ENCODE assay signal across 13 cellular contexts in the genomic region with DNA sequence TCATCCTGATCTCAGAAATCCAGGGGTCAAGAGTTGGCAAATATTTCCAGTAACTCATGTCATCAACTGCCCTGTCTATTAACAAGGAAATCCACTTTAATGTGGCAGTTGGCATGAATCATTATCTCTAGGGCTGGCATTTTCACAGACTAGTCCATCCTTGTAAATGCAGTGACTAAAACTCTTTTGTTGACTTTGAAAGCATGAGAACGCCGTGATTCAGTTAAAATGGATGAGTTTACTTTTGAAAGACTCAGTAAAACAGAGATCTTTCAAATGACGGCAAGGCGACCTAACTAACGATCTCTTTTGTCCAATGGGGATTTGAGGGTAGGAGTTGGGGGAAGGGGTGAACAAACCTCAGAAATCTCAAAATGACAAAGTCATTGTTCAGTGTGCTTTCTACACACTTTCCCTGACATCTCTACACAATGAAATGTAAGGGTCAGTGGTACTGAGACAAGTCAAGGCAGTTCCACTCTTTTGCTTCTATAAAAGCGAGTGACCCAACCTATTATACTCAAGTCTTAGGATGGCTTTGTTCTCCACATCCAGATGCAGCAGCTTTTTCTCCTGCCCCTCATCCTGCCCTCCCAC.
DNase-seq lines count a peak whose midpoint lies in the region; ATAC-seq and TF ChIP-seq lines count a peak whose summit lies in the region.
"Had no signal": no experiment of that assay in that cellular context is flagged by ENCODE, and none has a peak within 500 bp of the region (broad histone marks: within the 10 kb centered on the region; RNA-seq: fewer than 3 reads in every experiment).

No MANE protein-coding gene starts in this region.

- H3K4me1 ChIP-seq in breast epithelium (no peaks in the 10 kb centered on the region), RWPE2 (ENCODE audit: insufficient read depth, poor library complexity, severe bottlenecking) (peaks cover 27% of the 10 kb centered on the region), esophagus squamous epithelium (peaks cover 0 to 24% (median 0%) of the 10 kb centered on the region in 3 donors), A673 (ENCODE audit: insufficient read depth, low read length, poor library complexity, severe bottlenecking) (no peaks in the 10 kb centered on the region)
- H3K4me1 ChIP-seq: left ventricle myocardium inferior, psoas muscle had no signal

- no peak for TF ChIP-seq CTCF in MCF 10A (IDR thresholded peaks at IDR 0.05; ENCODE audit: unreplicated experiment)
- no peak for TF ChIP-seq CTCF in breast epithelium (IDR thresholded peaks at IDR 0.05)
- no peak for TF ChIP-seq CTCF in RWPE2 (IDR thresholded peaks at IDR 0.05; ENCODE audit: poor library complexity, severe bottlenecking)
- no peak for TF ChIP-seq CTCF in esophagus squamous epithelium (IDR thresholded peaks at IDR 0.05)
- no peak for TF ChIP-seq CTCF in A673 (conservative IDR thresholded peaks at IDR 0.05; ENCODE audit: low read depth, low read length)
- TF ChIP-seq CTCF in GM10248 (IDR thresholded peaks at IDR 0.05; ENCODE audit: control extremely low read depth, extremely low read depth, low read depth, missing control alignments), result no peak

- ATAC-seq in RWPE2 (ENCODE audit: low read depth), result peak; percentile 85
- ATAC-seq: psoas muscle had no signal

- H3K9me3 ChIP-seq in breast epithelium (peaks cover 0 to 18% of the 10 kb centered on the region in 2 donors), RWPE2 (ENCODE audit: severe bottlenecking) (no peaks in the 10 kb centered on the region), esophagus squamous epithelium (peaks cover 0 to 4% (median 0%) of the 10 kb centered on the region in 3 donors), A673 (ENCODE audit: low read depth, low read length, poor library complexity, severe bottlenecking) (no peaks in the 10 kb centered on the region)

- H3K4me1 Mint-ChIP-seq in MCF 10A (ENCODE audit: insufficient read depth, unreplicated experiment), result peaks cover 23% of the 10 kb centered on the region
- H3K4me1 Mint-ChIP-seq: activated naive CD4-positive, alpha-beta T cell treated with anti-CD3 and anti-CD28 coated beads, Interleukin-2, amount 10 ng/mL, durations not matched to agents 7 days and 5 days had no signal

- WGBS in esophagus squamous epithelium, 2 donors, result 40 to 46% methylated on average over 6 of the region's 6 CpGs

- DNase-seq in MCF 10A (ENCODE audit: unreplicated experiment) (peak; percentile 78), breast epithelium (ENCODE audit: low spot score in 2 of 2) (no peak), RWPE2 (ENCODE audit: low spot score) (no peak), esophagus squamous epithelium (lab: John Stamatoyannopoulos, UW) (no peak), stromal cell of bone marrow (ENCODE audit: low read depth) (peak; percentile 82), NCI-H226 (no peak), A673 (ENCODE audit: low spot score) (no peak), GM10248 (ENCODE audit: extremely low spot score) (no peak)
- DNase-seq: activated naive CD4-positive, alpha-beta T cell treated with anti-CD3 and anti-CD28 coated beads, Interleukin-2, amount 10 ng/mL, durations not matched to agents 7 days and 5 days; left ventricle myocardium inferior; NCI-H1105 treated with DMSO at 0.1 percent for 48 hours; OCI-M1; psoas muscle had no signal

- H3K4me3 Mint-ChIP-seq in MCF 10A (ENCODE audit: unreplicated experiment), result peak overlapping the region; percentile 26
- H3K4me3 Mint-ChIP-seq: activated naive CD4-positive, alpha-beta T cell treated with anti-CD3 and anti-CD28 coated beads, Interleukin-2, amount 10 ng/mL, durations not matched to agents 7 days and 5 days had no signal

- no peaks in the 10 kb centered on the region for H3K27me3 Mint-ChIP-seq in MCF 10A (ENCODE audit: insufficient read depth, unreplicated experiment)
- H3K27me3 Mint-ChIP-seq: activated naive CD4-positive, alpha-beta T cell treated with anti-CD3 and anti-CD28 coated beads, Interleukin-2, amount 10 ng/mL, durations not matched to agents 7 days and 5 days had no signal

- H3K27me3 ChIP-seq in breast epithelium (no peaks in the 10 kb centered on the region), RWPE2 (ENCODE audit: insufficient read depth, poor library complexity, severe bottlenecking) (no peaks in the 10 kb centered on the region), esophagus squamous epithelium (no peaks in the 10 kb centered on the region), A673 (replicated peaks; ENCODE audit: insufficient read depth, low read depth, low read length, poor library complexity) (no peaks in the 10 kb centered on the region)

- H3K27ac ChIP-seq in breast epithelium (no peak overlapping the region), RWPE2 (ENCODE audit: poor library complexity, severe bottlenecking) (peak overlapping the region; percentile 79), esophagus squamous epithelium (peak overlapping the region; percentile 17 to 68 (median 30)), A673 (ENCODE audit: low read depth, low read length, poor library complexity, severe bottlenecking) (no peak overlapping the region)
- H3K27ac ChIP-seq: left ventricle myocardium inferior, psoas muscle had no signal

- no peaks in the 10 kb centered on the region for H3K36me3 Mint-ChIP-seq in MCF 10A (ENCODE audit: insufficient read depth, unreplicated experiment)

- intact Hi-C loops in MCF 10A (cut with micrococcal nuclease) (no loop called here), breast epithelium (cut with DNase I; ENCODE audit: low total_unique reads) (no loop called here), esophagus squamous epithelium (cut with DNase I) (no loop called here), A673 (cut with micrococcal nuclease; ENCODE audit: unreplicated experiment) (no loop called here)

- H3K4me3 ChIP-seq in breast epithelium, result no peak overlapping the region
- H3K4me3 ChIP-seq in RWPE2 (ENCODE audit: severe bottlenecking), result no peak overlapping the region
- peak overlapping the region in 1 of 4 donors; percentile 15 for H3K4me3 ChIP-seq in esophagus squamous epithelium
- H3K4me3 ChIP-seq in A673 (ENCODE audit: low read depth, low read length, poor library complexity, severe bottlenecking), result no peak overlapping the region
- H3K4me3 ChIP-seq: left ventricle myocardium inferior, psoas muscle had no signal

- H3K36me3 ChIP-seq in breast epithelium, result no peaks in the 10 kb centered on the region
- peaks cover 2% of the 10 kb centered on the region; the same call in 1 of the 2 replicates for H3K36me3 ChIP-seq in RWPE2 (ENCODE audit: low read depth)
- no peaks in the 10 kb centered on the region for H3K36me3 ChIP-seq in esophagus squamous epithelium
- H3K36me3 ChIP-seq in A673 (ENCODE audit: insufficient read depth, low read length, poor library complexity, severe bottlenecking), result no peaks in the 10 kb centered on the region

- POLR2A ChIA-PET in MCF 10A (lab: Yijun Ruan, JAX) (no interaction called here), A673 (lab: Charles Lee; ENCODE audit: low non-redundant PET) (no interaction called here), GM10248 (lab: Yijun Ruan, JAX) (no interaction called here)

- TF ChIP-seq POLR2A in breast epithelium (IDR thresholded peaks at IDR 0.05) (no peak), esophagus squamous epithelium (IDR thresholded peaks at IDR 0.05) (no peak)

- BruUV-seq in MCF 10A (replicated peaks; lab: Mats Ljungman, UMichigan) (no TSS peak), A673 (replicated peaks; lab: Mats Ljungman, UMichigan) (no TSS peak)

- CTCF ChIA-PET in MCF 10A (lab: Yijun Ruan, JAX) (interaction anchor here (0.6 kb wide), 1 partner anchor 436 kb away, joined by 3 read pairs; no protein-coding TSS in a partner anchor), A673 (lab: Charles Lee) (no interaction called here), GM10248 (lab: Yijun Ruan, JAX) (no interaction called here)

- H3K27ac Mint-ChIP-seq in MCF 10A (ENCODE audit: low read depth, unreplicated experiment), result peak overlapping the region; percentile 81
- H3K27ac Mint-ChIP-seq: activated naive CD4-positive, alpha-beta T cell treated with anti-CD3 and anti-CD28 coated beads, Interleukin-2, amount 10 ng/mL, durations not matched to agents 7 days and 5 days had no signal

- peaks cover 23% of the 10 kb centered on the region for H3K9me3 Mint-ChIP-seq in MCF 10A (ENCODE audit: unreplicated experiment)

Comparison
In these comparisons a context has a peak if more than half of its experiments do, and no peak if none do; other contexts are left out.
1. DNase-seq: peak in MCF 10A (single experiment) and stromal cell of bone marrow (single experiment); none in breast epithelium (0 of 2), RWPE2 (single experiment), esophagus squamous epithelium (single experiment), NCI-H226 (single experiment), A673 (single experiment) and GM10248 (single experiment).
2. H3K27ac ChIP-seq: peak in RWPE2 (single experiment) and esophagus squamous epithelium (4 of 4); none in breast epithelium (0 of 2) and A673 (single experiment).